In genomic region chr17:79036609-79037008, GRCh38 we compare ENCODE assay signal across 12 cellular contexts. TPM values are rescaled to one million over a fixed set of nuclear protein-coding genes. Genes with fewer than 3 reads are reported as not detected.
DNase-seq lines count a peak whose midpoint lies in the region; ATAC-seq and TF ChIP-seq lines count a peak whose summit lies in the region.
"Had no signal": no experiment of that assay in that cellular context is flagged by ENCODE, and none has a peak within 500 bp of the region (broad histone marks: within the 10 kb centered on the region; RNA-seq: fewer than 3 reads in every experiment).

No MANE protein-coding gene starts in this region.

- no peak for TF ChIP-seq CTCF in AG09319 (IDR thresholded peaks at IDR 0.05; ENCODE audit: low read depth, low read length)
- TF ChIP-seq CTCF in WTC11 (IDR thresholded peaks at IDR 0.05) = no peak
- no peak for TF ChIP-seq CTCF in testis (IDR thresholded peaks at IDR 0.05)

- H3K9me3 Mint-ChIP-seq in activated T-helper 17 cell treated with anti-CD3 and anti-CD28 coated beads, Interleukin-2, amount 50 U/mL, for 72 hours = no peaks in the 10 kb centered on the region
- H3K9me3 Mint-ChIP-seq in WTC11 = no peaks in the 10 kb centered on the region
- H3K9me3 Mint-ChIP-seq: nephron; stimulated activated memory B cell treated with anti-CD40 and anti-IgM and Interleukin-4, amounts not matched to agents 10 μg/mL and 1 μg/mL and 100 μg/mL, for 72 hours had no signal

- H3K9me3 ChIP-seq in testis = no peaks in the 10 kb centered on the region
- H3K9me3 ChIP-seq: HAP-1 had no signal

- H3K4me1 Mint-ChIP-seq in activated T-helper 17 cell treated with anti-CD3 and anti-CD28 coated beads, Interleukin-2, amount 50 U/mL, for 72 hours = no peaks in the 10 kb centered on the region
- peaks cover 5% of the 10 kb centered on the region; the same call in 1 of the 2 replicates for H3K4me1 Mint-ChIP-seq in WTC11
- H3K4me1 Mint-ChIP-seq: stimulated activated memory B cell treated with anti-CD40 and anti-IgM and Interleukin-4, amounts not matched to agents 10 μg/mL and 1 μg/mL and 100 μg/mL, for 72 hours had no signal

- no peak overlapping the region for H3K4me3 Mint-ChIP-seq in activated T-helper 17 cell treated with anti-CD3 and anti-CD28 coated beads, Interleukin-2, amount 50 U/mL, for 72 hours
- H3K4me3 Mint-ChIP-seq in WTC11 = no peak overlapping the region
- H3K4me3 Mint-ChIP-seq: nephron; stimulated activated memory B cell treated with anti-CD40 and anti-IgM and Interleukin-4, amounts not matched to agents 10 μg/mL and 1 μg/mL and 100 μg/mL, for 72 hours had no signal

- H3K36me3 Mint-ChIP-seq in activated T-helper 17 cell treated with anti-CD3 and anti-CD28 coated beads, Interleukin-2, amount 50 U/mL, for 72 hours (ENCODE audit: low read depth) = no peaks in the 10 kb centered on the region
- no peaks in the 10 kb centered on the region for H3K36me3 Mint-ChIP-seq in WTC11
- H3K36me3 Mint-ChIP-seq: stimulated activated memory B cell treated with anti-CD40 and anti-IgM and Interleukin-4, amounts not matched to agents 10 μg/mL and 1 μg/mL and 100 μg/mL, for 72 hours had no signal

- DNase-seq in AG09319 (ENCODE audit: extremely low read depth, low read depth) (peak; percentile 77), NCI-H2227 treated with DMSO at 0.1 percent for 48 hours (lab: John Stamatoyannopoulos, UW) (peak; percentile 60), dermis blood vessel endothelial cell (peak; percentile 91), myocyte (ENCODE audit: low read depth) (peak; percentile 92), WTC11 (ENCODE audit: low spot score) (no peak), testis (no peak)
- DNase-seq: NCI-H1105 treated with DMSO at 0.1 percent for 48 hours had no signal

- H3K27ac ChIP-seq in testis = no peak overlapping the region

- H3K36me3 ChIP-seq in testis (ENCODE audit: low read depth, missing control alignments) = no peaks in the 10 kb centered on the region
- H3K36me3 ChIP-seq: HAP-1 had no signal

- H3K27me3 Mint-ChIP-seq in activated T-helper 17 cell treated with anti-CD3 and anti-CD28 coated beads, Interleukin-2, amount 50 U/mL, for 72 hours = peaks cover 9% of the 10 kb centered on the region
- peaks cover 18% of the 10 kb centered on the region for H3K27me3 Mint-ChIP-seq in WTC11 (ENCODE audit: low read depth)

- CTCF ChIA-PET in WTC11 (lab: Charles Lee) = interaction anchor here (1.0 to 2.1 kb wide), 2 partner anchors 9 to 48 kb away, joined by 3 to 12 read pairs; no protein-coding TSS in a partner anchor

- no peak overlapping the region for H3K27ac Mint-ChIP-seq in activated T-helper 17 cell treated with anti-CD3 and anti-CD28 coated beads, Interleukin-2, amount 50 U/mL, for 72 hours
- no peak overlapping the region for H3K27ac Mint-ChIP-seq in WTC11
- H3K27ac Mint-ChIP-seq: nephron; stimulated activated memory B cell treated with anti-CD40 and anti-IgM and Interleukin-4, amounts not matched to agents 10 μg/mL and 1 μg/mL and 100 μg/mL, for 72 hours had no signal

- intact Hi-C loops in testis (cut with DNase I; ENCODE audit: low total_unique reads) = no loop called here

- 70 to 86% methylated on average over 2 of the region's 2 CpGs for WGBS in testis, 2 donors

- TF ChIP-seq POLR2A in testis (IDR thresholded peaks at IDR 0.05) = no peak

- peaks cover 17% of the 10 kb centered on the region for H3K4me1 ChIP-seq in testis
- H3K4me1 ChIP-seq: HAP-1 had no signal

- POLR2A ChIA-PET in WTC11 (lab: Charles Lee) = no interaction called here

- no peak overlapping the region for H3K4me3 ChIP-seq in testis
- H3K4me3 ChIP-seq: HAP-1 had no signal

- no peaks in the 10 kb centered on the region for H3K27me3 ChIP-seq in testis

- no peak for ATAC-seq in activated T-helper 17 cell treated with anti-CD3 and anti-CD28 coated beads, Interleukin-2, amount 50 U/mL, for 72 hours (replicated peaks)
- ATAC-seq in GM18867 (IDR thresholded peaks at IDR 0.05; ENCODE audit: unreplicated experiment) (no peak), WTC11 (no peak)
- ATAC-seq: stimulated activated memory B cell treated with anti-CD40 and anti-IgM and Interleukin-4, amounts not matched to agents 10 μg/mL and 1 μg/mL and 100 μg/mL, for 72 hours had no signal

TF ChIP-seq in WTC11, 78 proteins besides CTCF, POLR2A, EP300 and RAD21:
- TF ChIP-seq ETV6 (CRISPR knock-in tag; IDR thresholded peaks at IDR 0.05) = no peak
- no peak for TF ChIP-seq ZBTB43 (CRISPR knock-in tag; IDR thresholded peaks at IDR 0.05)
- TF ChIP-seq NR1H2 (CRISPR knock-in tag; IDR thresholded peaks at IDR 0.05) = no peak
- TF ChIP-seq NR2C2 (CRISPR knock-in tag; IDR thresholded peaks at IDR 0.05) = no peak
- no peak for TF ChIP-seq TCF7 (CRISPR knock-in tag; IDR thresholded peaks at IDR 0.05; ENCODE audit: low read depth)

RNA-seq across cellular contexts. Expression of gene C1QTNF1, which starts 12.6 kb away (rescaled TPM):
- total RNA-seq in dermis blood vessel endothelial cell (14.6 and 16.9 TPM in 2 replicates), myocyte (1.5 and 1.9 TPM in 2 replicates), WTC11 (2021) (1.5 to 2.7 TPM (median 1.7 TPM) in 3 replicates), testis (1 to 10 TPM; 9.1 to 9.8 TPM)
- polyA plus RNA-seq in myocyte (2012) = 1.0 TPM
- total RNA-seq in activated T-helper 17 cell treated with anti-CD3 and anti-CD28 coated beads, Interleukin-2, amount 50 U/mL, for 72 hours = not detected
- polyA plus RNA-seq in testis (ENCODE audit: insufficient read depth, low read depth, low replicate concordance) = 22.5 TPM

RNA-seq across cellular contexts. Expression of gene CANT1, which starts 27.0 kb away (rescaled TPM):
- total RNA-seq in dermis blood vessel endothelial cell (64.8 and 97.3 TPM in 2 replicates), myocyte (42.7 and 51.3 TPM in 2 replicates), WTC11 (2021) (34.1 to 39.7 TPM (median 35.1 TPM) in 3 replicates), testis (10 to 100 TPM; 60.6 to 64.1 TPM)
- 35.1 TPM for polyA plus RNA-seq in myocyte (2012)
- 10 to 100 TPM; 67.8 to 73.8 TPM for total RNA-seq in activated T-helper 17 cell treated with anti-CD3 and anti-CD28 coated beads, Interleukin-2, amount 50 U/mL, for 72 hours
- polyA plus RNA-seq in testis (ENCODE audit: insufficient read depth, low read depth, low replicate concordance) = 80.5 TPM

RNA-seq across cellular contexts. Expression of gene ENGASE, which starts 38.0 kb away (rescaled TPM):
- total RNA-seq in dermis blood vessel endothelial cell (6.8 and 19.6 TPM in 2 replicates), myocyte (27.5 and 36.8 TPM in 2 replicates), WTC11 (2021) (40.0 to 47.5 TPM (median 41.6 TPM) in 3 replicates), testis (10 to 100 TPM; 34.9 to 48.5 TPM)
- 28.6 TPM for polyA plus RNA-seq in myocyte (2012)
- 10 to 100 TPM; 26.9 to 30.2 TPM for total RNA-seq in activated T-helper 17 cell treated with anti-CD3 and anti-CD28 coated beads, Interleukin-2, amount 50 U/mL, for 72 hours
- 20.3 TPM for polyA plus RNA-seq in testis (ENCODE audit: insufficient read depth, low read depth, low replicate concordance)

RNA-seq across cellular contexts. Expression of gene LGALS3BP, which starts 56.9 kb away (rescaled TPM):
- 3.5 and 7.5 TPM in 2 replicates for total RNA-seq in dermis blood vessel endothelial cell
- 437 and 456 TPM in 2 replicates for total RNA-seq in myocyte
- 442 TPM for polyA plus RNA-seq in myocyte (2012)
- 10 to 100 TPM; 44.8 to 48.2 TPM for total RNA-seq in activated T-helper 17 cell treated with anti-CD3 and anti-CD28 coated beads, Interleukin-2, amount 50 U/mL, for 72 hours
- total RNA-seq in WTC11 (2021) = 57.9 to 88.6 TPM (median 86.9 TPM) in 3 replicates
- total RNA-seq in testis = 100 to 1,000 TPM; 498 to 845 TPM
- polyA plus RNA-seq in testis (ENCODE audit: insufficient read depth, low read depth, low replicate concordance) = 328 TPM

Comparison
In these comparisons a context has a peak if more than half of its experiments do, and no peak if none do; other contexts are left out.
1. DNase-seq: peak in AG09319 (single experiment), NCI-H2227 treated with DMSO at 0.1 percent for 48 hours (single experiment), dermis blood vessel endothelial cell (single experiment) and myocyte (single experiment); none in WTC11 (single experiment) and testis (single experiment).